ENCODE assay signal across 1 cellular context in genomic region chr5:132437604-132438275, GRCh38.
A peak's percentile ranks its signal among the peaks of the same experiment; 100 is the strongest.
TF ChIP-seq lines count a peak whose summit lies in the region.

No MANE protein-coding gene starts in this region.

TF ChIP-seq in GM12878, 131 proteins besides CTCF, POLR2A, EP300 and RAD21 (continues in another document):
- TF ChIP-seq SREBF2 (IDR thresholded peaks at IDR 0.05; ENCODE audit: low read length), result no peak
- no peak for TF ChIP-seq CUX1 (IDR thresholded peaks at IDR 0.05; ENCODE audit: insufficient replicate concordance, low read depth, low read length)
- peak; percentile 44; the same call in 1 of the 2 replicates for TF ChIP-seq IKZF1 (conservative IDR thresholded peaks at IDR 0.05)
- 0 out of 2 replicates have a peak, but pooled peaks have one; percentile 13 for TF ChIP-seq MTA2 (IDR thresholded peaks at IDR 0.05; ENCODE audit: low read depth)
- 0 out of 2 replicates have a peak, but pooled peaks have one; percentile 39 for TF ChIP-seq IRF4 (IDR thresholded peaks at IDR 0.05; ENCODE audit: low read depth, low read length)
- no peak for TF ChIP-seq FOS (IDR thresholded peaks at IDR 0.05; ENCODE audit: borderline replicate concordance, extremely low read depth, insufficient read length)
- TF ChIP-seq NFYA (IDR thresholded peaks at IDR 0.05; ENCODE audit: borderline replicate concordance, low read depth, low read length), result no peak
- no peak for TF ChIP-seq CBX3 (IDR thresholded peaks at IDR 0.05; ENCODE audit: borderline replicate concordance, low read depth)
- TF ChIP-seq RELB (IDR thresholded peaks at IDR 0.05; ENCODE audit: low read depth), result peak; percentile 29; the same call in 1 of the 2 replicates
- no peak for TF ChIP-seq NRF1 (conservative IDR thresholded peaks at IDR 0.05; ENCODE audit: low read depth, low read length)
- TF ChIP-seq CHD2 (IDR thresholded peaks at IDR 0.05; ENCODE audit: borderline replicate concordance, low read depth, low read length), result peak; percentile 47; the same call in 1 of the 2 replicates
- TF ChIP-seq PAX8 (IDR thresholded peaks at IDR 0.05), result no peak
- peak; percentile 65; the same call in 1 of the 2 replicates for TF ChIP-seq FOXM1 (IDR thresholded peaks at IDR 0.05; ENCODE audit: low read depth, low read length)
- no peak for TF ChIP-seq ZBED1 (IDR thresholded peaks at IDR 0.05; ENCODE audit: borderline replicate concordance)
- TF ChIP-seq CHD1 (IDR thresholded peaks at IDR 0.05; ENCODE audit: low read depth, low read length), result no peak
- TF ChIP-seq NR2F1 (conservative IDR thresholded peaks at IDR 0.05), result no peak
- TF ChIP-seq ZBTB4 (CRISPR knock-in tag; IDR thresholded peaks at IDR 0.05), result no peak
- TF ChIP-seq FOXK2 (IDR thresholded peaks at IDR 0.05), result no peak
- peak; percentile 72 for TF ChIP-seq SPI1 (IDR thresholded peaks at IDR 0.05; ENCODE audit: borderline replicate concordance, insufficient read depth, low read depth, low read length)
- peak; percentile 21; the same call in 1 of the 2 replicates for TF ChIP-seq CREB1 (IDR thresholded peaks at IDR 0.05; ENCODE audit: low read depth)
- TF ChIP-seq NFXL1 (IDR thresholded peaks at IDR 0.05; ENCODE audit: borderline replicate concordance), result no peak
- TF ChIP-seq KDM1A (IDR thresholded peaks at IDR 0.05; ENCODE audit: borderline replicate concordance), result no peak
- TF ChIP-seq SMAD1 (IDR thresholded peaks at IDR 0.05; ENCODE audit: low read depth, partially characterized antibody), result no peak
- TF ChIP-seq IKZF2 (IDR thresholded peaks at IDR 0.05), result peak; percentile 35 to 43; a peak in 2 of 4 replicates
- no peak for TF ChIP-seq MLLT1 (IDR thresholded peaks at IDR 0.05)
- no peak for TF ChIP-seq STAT3 (IDR thresholded peaks at IDR 0.05; ENCODE audit: low read depth, low read length)
- TF ChIP-seq SMAD5 (IDR thresholded peaks at IDR 0.05; ENCODE audit: low read depth), result no peak
- TF ChIP-seq ZNF687 (IDR thresholded peaks at IDR 0.05), result no peak
- no peak for TF ChIP-seq ATF3 (IDR thresholded peaks at IDR 0.05; ENCODE audit: borderline replicate concordance, extremely low read depth, low read depth, low read length)
- no peak for TF ChIP-seq RFX5 (IDR thresholded peaks at IDR 0.05; ENCODE audit: low read depth, low read length)
- no peak for TF ChIP-seq TARDBP (IDR thresholded peaks at IDR 0.05; ENCODE audit: borderline replicate concordance)
- TF ChIP-seq EED (IDR thresholded peaks at IDR 0.05; ENCODE audit: low read depth), result peak; percentile 65; the same call in 1 of the 2 replicates
- TF ChIP-seq JUND (IDR thresholded peaks at IDR 0.05; ENCODE audit: low read depth, low read length), result no peak
- peak; percentile 27; the same call in 1 of the 2 replicates for TF ChIP-seq RUNX3 (IDR thresholded peaks at IDR 0.05; ENCODE audit: low read length)
- no peak for TF ChIP-seq E4F1 (IDR thresholded peaks at IDR 0.05; ENCODE audit: borderline replicate concordance, partially characterized antibody)
- TF ChIP-seq NR2C1 (IDR thresholded peaks at IDR 0.05), result no peak
- TF ChIP-seq TCF12 (IDR thresholded peaks at IDR 0.05; ENCODE audit: low read depth, low read length), result peak; percentile 68
- TF ChIP-seq SMARCA5 (IDR thresholded peaks at IDR 0.05), result no peak
- 0 out of 2 replicates have a peak, but pooled peaks have one; percentile 11 for TF ChIP-seq CREM (IDR thresholded peaks at IDR 0.05; ENCODE audit: low read depth)
- 0 out of 2 replicates have a peak, but pooled peaks have one; percentile 15 for TF ChIP-seq NBN (IDR thresholded peaks at IDR 0.05)
- TF ChIP-seq MYC (IDR thresholded peaks at IDR 0.05; ENCODE audit: insufficient read depth, insufficient read length, insufficient replicate concordance, low read length, severe bottlenecking), result no peak
- TF ChIP-seq NFIC (IDR thresholded peaks at IDR 0.05; ENCODE audit: low read depth, low read length), result 0 out of 2 replicates have a peak, but pooled peaks have one; percentile 48
- no peak for TF ChIP-seq ESRRA (IDR thresholded peaks at IDR 0.05; ENCODE audit: low read length)
- TF ChIP-seq ASH2L (IDR thresholded peaks at IDR 0.05; ENCODE audit: borderline replicate concordance, low read depth), result no peak
- no peak for TF ChIP-seq SIX5 (IDR thresholded peaks at IDR 0.05; ENCODE audit: low read depth, low read length, severe bottlenecking)
- peak; percentile 69; the same call in 1 of the 2 replicates for TF ChIP-seq TCF3 (IDR thresholded peaks at IDR 0.05; ENCODE audit: borderline replicate concordance, insufficient read depth, low read depth, low read length)
- peak in 1 of 2 experiments; percentile 79; a peak in 2 of 3 replicates for TF ChIP-seq EGR1 (IDR thresholded peaks at IDR 0.05; ENCODE audit: borderline replicate concordance in 1 of 2, low read depth in 2 of 2, low read length in 2 of 2)
- no peak for TF ChIP-seq BMI1 (IDR thresholded peaks at IDR 0.05; ENCODE audit: borderline replicate concordance)
- TF ChIP-seq RAD51 (IDR thresholded peaks at IDR 0.05), result no peak
